ENCODE assay signal across 28 cellular contexts in the genomic region with DNA sequence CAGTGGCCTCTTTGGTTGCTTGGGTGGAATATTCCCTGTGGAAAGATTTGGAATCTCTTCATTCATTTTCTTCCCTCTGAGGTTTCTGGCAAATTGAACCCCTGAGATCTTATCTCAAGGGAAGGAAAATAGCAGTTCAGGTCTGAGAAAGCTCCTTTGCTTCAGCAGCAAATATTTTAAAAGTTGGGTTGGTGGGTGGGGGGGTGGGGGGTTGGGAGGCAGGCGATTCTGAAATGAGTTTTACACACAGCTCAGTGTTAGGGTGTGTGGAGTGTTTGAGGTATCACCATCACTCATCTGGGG. TPM values are rescaled to one million over a fixed set of nuclear protein-coding genes. Genes with fewer than 3 reads are reported as not detected.
A peak's percentile ranks its signal among the peaks of the same experiment; 100 is the strongest.
DNase-seq lines count a peak whose midpoint lies in the region; ATAC-seq and TF ChIP-seq lines count a peak whose summit lies in the region.
"Had no signal": no experiment of that assay in that cellular context is flagged by ENCODE, and none has a peak within 500 bp of the region (broad histone marks: within the 10 kb centered on the region; RNA-seq: fewer than 3 reads in every experiment).

No MANE protein-coding gene starts in this region.

- H3K9me3 ChIP-seq in heart right ventricle, result no peaks in the 10 kb centered on the region
- no peaks in the 10 kb centered on the region for H3K9me3 ChIP-seq in right atrium auricular region
- H3K9me3 ChIP-seq in hepatocyte (ENCODE audit: low read depth), result no peaks in the 10 kb centered on the region
- H3K9me3 ChIP-seq in psoas muscle, result no peaks in the 10 kb centered on the region
- no peaks in the 10 kb centered on the region for H3K9me3 ChIP-seq in uterus
- H3K9me3 ChIP-seq: Caco-2, SJCRH30 had no signal

- no peak overlapping the region for H2AFZ ChIP-seq in hepatocyte
- H2AFZ ChIP-seq: PC-9 had no signal

- H4K20me1 ChIP-seq in hepatocyte (ENCODE audit: insufficient read depth, poor library complexity, severe bottlenecking), result peaks cover 18% of the 10 kb centered on the region

- no peak for TF ChIP-seq POLR2A in uterus (IDR thresholded peaks at IDR 0.05)

- TF ChIP-seq CTCF in heart right ventricle (IDR thresholded peaks at IDR 0.05), result no peak
- no peak for TF ChIP-seq CTCF in right atrium auricular region (IDR thresholded peaks at IDR 0.05)
- no peak for TF ChIP-seq CTCF in hepatocyte (IDR thresholded peaks at IDR 0.05; ENCODE audit: poor library complexity)
- no peak for TF ChIP-seq CTCF in psoas muscle (IDR thresholded peaks at IDR 0.05)
- no peak for TF ChIP-seq CTCF in uterus (IDR thresholded peaks at IDR 0.05)

- DNase-seq in heart right ventricle (no peak), right atrium auricular region (ENCODE audit: low spot score) (no peak), hepatocyte (ENCODE audit: low spot score) (no peak), psoas muscle (no peak), uterus (no peak), NCI-H1930 (lab: John Stamatoyannopoulos, UW) (no peak), G401 (ENCODE audit: low spot score) (no peak)
- DNase-seq: activated CD4-positive, alpha-beta T cell treated with anti-CD3 and anti-CD28 coated beads, Interleukin-2, amount 10 ng/mL, durations not matched to agents 24 days and 14 days; activated naive CD4-positive, alpha-beta T cell treated with anti-CD3 and anti-CD28 coated beads, Interleukin-2, amount 50 U/mL, for 16 hours; Caco-2; erythroblast; left colon; NCI-H1436; NCI-H510A; nephron progenitor cell; PC-9; SJCRH30; stimulated activated CD4-positive, alpha-beta T cell treated with anti-CD3 and anti-CD28 coated beads, Interleukin-2, amount 100 ng/mL, for 24 hours had no signal

- H3K27ac ChIP-seq in heart right ventricle (peak overlapping the region in 8 of 10 donors; percentile 24 to 88 (median 78)), right atrium auricular region (peak overlapping the region in 1 of 2 donors; percentile 58), hepatocyte (peak overlapping the region; percentile 99), psoas muscle (no peak overlapping the region), uterus (peak overlapping the region; percentile 83 to 91)
- H3K27ac ChIP-seq: PC-9, SJCRH30 had no signal

- no peaks in the 10 kb centered on the region for H3K9me2 ChIP-seq in hepatocyte (replicated peaks; ENCODE audit: insufficient read depth)

- peaks cover 74% of the 10 kb centered on the region for H3K79me2 ChIP-seq in hepatocyte

- H3K4me1 ChIP-seq in heart right ventricle (peaks cover 8 to 65% (median 51%) of the 10 kb centered on the region in 9 donors), right atrium auricular region (peaks cover 0 to 55% of the 10 kb centered on the region in 2 donors), hepatocyte (ENCODE audit: insufficient read depth) (peaks cover 27% of the 10 kb centered on the region), psoas muscle (peaks cover 36% of the 10 kb centered on the region), uterus (no peaks in the 10 kb centered on the region)
- H3K4me1 ChIP-seq: Caco-2 had no signal

- H3K4me3 ChIP-seq in heart right ventricle (peak overlapping the region in 7 of 10 donors; percentile 46 to 81 (median 67)), right atrium auricular region (no peak overlapping the region), hepatocyte (no peak overlapping the region), psoas muscle (peak overlapping the region; percentile 77), uterus (no peak overlapping the region)
- H3K4me3 ChIP-seq: PC-9, SJCRH30, skin epidermis had no signal

- H3K36me3 ChIP-seq in heart right ventricle (peaks cover 0 to 19% (median 0%) of the 10 kb centered on the region in 9 donors), right atrium auricular region (no peaks in the 10 kb centered on the region), hepatocyte (replicated peaks; ENCODE audit: insufficient read depth, low read depth) (no peaks in the 10 kb centered on the region), psoas muscle (ENCODE audit: insufficient read depth in 1 of 2, low read depth in 1 of 2) (no peaks in the 10 kb centered on the region), uterus (no peaks in the 10 kb centered on the region)

- in situ Hi-C loops in G401 (cut with HindIII; ENCODE audit: low sequenced_read_pairs), result no loop called here

- intact Hi-C loops in heart right ventricle (cut with DNase I), result loop anchor here in 4 of 10 donors (5.0 to 10.0 kb wide), 4 partner anchors 149 to 692 kb away; no protein-coding TSS in a partner anchor
- intact Hi-C loops in psoas muscle (cut with DNase I), result loop anchor here in 1 of 2 donors (5.0 kb wide), 1 partner anchor 689 kb away; no protein-coding TSS in a partner anchor
- intact Hi-C loops in uterus (cut with DNase I; ENCODE audit: low total_unique reads), result no loop called here

- ATAC-seq in heart right ventricle (no peak), psoas muscle (no peak), HG02642 (IDR thresholded peaks at IDR 0.05; ENCODE audit: poor library complexity, unreplicated experiment) (no peak)
- ATAC-seq: left colon; stimulated activated effector memory CD8-positive, alpha-beta T cell treated with anti-CD3 and anti-CD28 coated beads, Interleukin-12 subunit alpha, Interleukin-12 subunit beta, amount 100 ng/mL, for 72 hours had no signal

- peak overlapping the region; percentile 99 for H3K4me2 ChIP-seq in hepatocyte
- H3K4me2 ChIP-seq: PC-9 had no signal

- H3K27me3 ChIP-seq in heart right ventricle (peaks cover 18 to 100% (median 79%) of the 10 kb centered on the region in 7 donors), right atrium auricular region (peaks cover 19 to 28% of the 10 kb centered on the region in 2 donors), hepatocyte (peaks cover 65% of the 10 kb centered on the region), psoas muscle (ENCODE audit: insufficient read depth in 3 of 3, low read length in 2 of 3) (peaks cover 0 to 71% (median 35%) of the 10 kb centered on the region in 3 donors), uterus (peaks cover 0 to 7% of the 10 kb centered on the region in 2 donors)
- H3K27me3 ChIP-seq: SJCRH30 had no signal

- WGBS in heart right ventricle, 2 donors, result 61 to 69% methylated on average over 1 of the region's 1 CpG
- WGBS in hepatocyte (ENCODE audit: low lambda C conversion rate, missing lambda C conversion rate), result 50% methylated on average over 1 of the region's 1 CpG
- WGBS in psoas muscle, 3 donors, result 46 to 77% (median 65%) methylated on average over 1 of the region's 1 CpG

RNA-seq across cellular contexts. Expression of a gene that starts 6.9 kb away (rescaled TPM):
- total RNA-seq in heart right ventricle (10 to 100 TPM in 5 of 10 donors, 1 to 10 TPM in 5; 4.6 to 21.8 (median 10.0) TPM), right atrium auricular region (1 to 10 TPM; 4.3 to 6.9 TPM), hepatocyte (17.9 and 19.6 TPM in 2 replicates), psoas muscle (1 to 10 TPM; 6.3 to 8.7 (median 8.7) TPM), uterus (10 to 100 TPM in 3 of 4 donors, under 1 TPM in 1; 0.29 to 40.5 (median 27.4) TPM)
- polyA plus RNA-seq in heart right ventricle (10 to 100 TPM; 13.4 to 31.1 TPM), hepatocyte (27.5 and 29.3 TPM in 2 replicates), psoas muscle (1 to 10 TPM; 3.5 to 5.2 (median 5.1) TPM)
- total RNA-seq in G401 (2014; rRNA removed; shearing (Covaris generic)), result 6.2 and 11.4 TPM in 2 replicates
- total RNA-seq: activated CD4-positive, alpha-beta T cell treated with anti-CD3 and anti-CD28 coated beads, Interleukin-2, amount 10 ng/mL, durations not matched to agents 24 days and 14 days; activated T-helper 1 cell treated with anti-CD3 and anti-CD28 coated beads, Interleukin-12 subunit alpha, Interleukin-12 subunit beta, Interleukin-2, Interleukin-4 antibody, amounts not matched to agents 30 ng/mL and 10 ng/mL and 1 ng/mL, durations not matched to agents 14 hours and 24 hours and 36 hours; H9 had no signal

RNA-seq across cellular contexts. Expression of a gene that starts 45.7 kb away (rescaled TPM):
- total RNA-seq in heart right ventricle (not detected), right atrium auricular region (not detected), hepatocyte (15.4 and 36.2 TPM in 2 replicates), psoas muscle (under 1 TPM in 1 of 4 donors, not detected in 3; 0.22 TPM), uterus (not detected)
- polyA plus RNA-seq in heart right ventricle (under 1 TPM in 1 of 2 donors, not detected in 1; 0.03 TPM), hepatocyte (11.6 and 13.9 TPM in 2 replicates), psoas muscle (not detected)
- 0.64 and 1.2 TPM in 2 replicates for total RNA-seq in G401 (2014; rRNA removed; shearing (Covaris generic))
- total RNA-seq: activated CD4-positive, alpha-beta T cell treated with anti-CD3 and anti-CD28 coated beads, Interleukin-2, amount 10 ng/mL, durations not matched to agents 24 days and 14 days; activated T-helper 1 cell treated with anti-CD3 and anti-CD28 coated beads, Interleukin-12 subunit alpha, Interleukin-12 subunit beta, Interleukin-2, Interleukin-4 antibody, amounts not matched to agents 30 ng/mL and 10 ng/mL and 1 ng/mL, durations not matched to agents 14 hours and 24 hours and 36 hours; cerebellum; Daoy; glomerular endothelial cell; H9; left colon; PC-9; progenitor cell of endocrine pancreas had no signal
- polyA plus RNA-seq: aorta had no signal

Comparison
In these comparisons a context has a peak if more than half of its experiments do, and no peak if none do; other contexts are left out.
1. H3K4me3 ChIP-seq: peak in heart right ventricle (7 of 10) and psoas muscle (single experiment); none in right atrium auricular region (0 of 2), hepatocyte (single experiment) and uterus (0 of 2).